In the genomic region with DNA sequence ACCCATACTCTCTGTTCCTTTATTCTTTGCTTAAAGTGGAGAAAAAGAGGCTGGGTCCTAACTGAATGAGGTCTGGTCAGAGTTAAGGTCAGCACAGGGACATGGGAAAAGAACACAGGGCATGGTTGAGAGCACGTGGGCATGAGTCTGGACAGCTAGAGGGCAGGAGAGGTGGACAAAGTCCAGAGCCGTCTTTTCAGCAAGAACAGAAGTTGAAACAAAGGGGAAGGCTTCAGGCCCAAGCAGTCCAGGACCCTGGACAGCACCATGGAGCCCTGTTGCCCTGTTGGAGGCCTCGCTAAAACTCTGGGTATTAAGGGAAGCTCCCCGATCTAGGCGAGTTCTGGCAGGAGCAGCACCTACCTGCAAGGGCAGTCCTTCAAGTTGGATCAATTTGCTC, we compare ENCODE assay signal across 9 cellular contexts. TPM values are rescaled to one million over a fixed set of nuclear protein-coding genes. Genes with fewer than 3 reads are reported as not detected.
DNase-seq lines count a peak whose midpoint lies in the region; ATAC-seq, FAIRE-seq and TF ChIP-seq lines count a peak whose summit lies in the region.
"Had no signal": no experiment of that assay in that cellular context is flagged by ENCODE, and none has a peak within 500 bp of the region (broad histone marks: within the 10 kb centered on the region; RNA-seq: fewer than 3 reads in every experiment).

No MANE protein-coding gene starts in this region.

- in situ Hi-C loops in GM12878 (cut with MboI) = no loop called here

- H3K9me3 ChIP-seq in Karpas-422 (ENCODE audit: low read length) = no peaks in the 10 kb centered on the region
- H3K9me3 ChIP-seq in GM12878 (replicated peaks; ENCODE audit: control insufficient read depth, insufficient read depth, low read length) = no peaks in the 10 kb centered on the region
- H3K9me3 ChIP-seq: Caco-2 had no signal

- CTCF ChIA-PET in GM12878 (lab: Yijun Ruan, JAX) = interaction anchor here (2.2 kb wide), 1 partner anchor 83 kb away, joined by 6 read pairs; no protein-coding TSS in a partner anchor

- no peaks in the 10 kb centered on the region for H3K4me1 ChIP-seq in Karpas-422 (ENCODE audit: low read length)
- H3K4me1 ChIP-seq in GM12878 (ENCODE audit: control insufficient read depth, insufficient read depth, low read length) = no peaks in the 10 kb centered on the region
- H3K4me1 ChIP-seq: Caco-2 had no signal

- SMC1A ChIA-PET in GM12878 (lab: Charles Lee; ENCODE audit: uncharacterized antibody, unreplicated experiment) = interaction anchor here (0.6 kb wide), 1 partner anchor 84 kb away, joined by 3 read pairs; no protein-coding TSS in a partner anchor

- peak; percentile 0 for DNase-seq in AG09319 (ENCODE audit: extremely low read depth, low read depth)
- peak; percentile 70 for DNase-seq in Karpas-422
- DNase-seq in GM12878 (ENCODE audit: low read depth, low spot score) = no peak
- peak; percentile 0 for DNase-seq in kidney glomerular epithelial cell (lab: John Stamatoyannopoulos, UW)
- no peak for DNase-seq in NCI-H345 (lab: John Stamatoyannopoulos, UW)
- DNase-seq in cerebellum (ENCODE audit: low spot score) = no peak

- no peak for TF ChIP-seq RAD21 in GM12878 (IDR thresholded peaks at IDR 0.05; ENCODE audit: insufficient read depth, low read depth, low read length)

- no TSS peak for BruUV-seq in GM12878 (replicated peaks; lab: Mats Ljungman, UMichigan)

- H3K4me3 ChIP-seq in Karpas-422 (ENCODE audit: low read length) (no peak overlapping the region), GM12878 (no peak overlapping the region)

- TF ChIP-seq CTCF in AG09319 (IDR thresholded peaks at IDR 0.05; ENCODE audit: low read depth, low read length) (no peak), GM12878 (IDR thresholded peaks at IDR 0.05 in 2 of 3, conservative IDR thresholded peaks at IDR 0.05 in 1 of 3; ENCODE audit: control insufficient read depth in 2 of 3, extremely low read depth in 1 of 3, insufficient read depth in 1 of 3, low read depth in 3 of 3, low read length in 3 of 3) (no peak)

- H3K36me3 ChIP-seq in Karpas-422 (ENCODE audit: insufficient read depth, low read length) = no peaks in the 10 kb centered on the region
- H3K36me3 ChIP-seq in GM12878 (ENCODE audit: control insufficient read depth in 2 of 2, insufficient read depth in 2 of 2, low read length in 1 of 2) = peaks cover 0 to 6% of the 10 kb centered on the region in 2 experiments; a peak in 3 of 4 replicates

- FAIRE-seq in GM12878 (lab: Jason Lieb, UNC) = no peak

- H3K79me2 ChIP-seq in Karpas-422 (ENCODE audit: low read length) (no peaks in the 10 kb centered on the region), GM12878 (ENCODE audit: control insufficient read depth, insufficient read depth, low read length) (no peaks in the 10 kb centered on the region)

- H3K9me2 ChIP-seq in Karpas-422 (replicated peaks; ENCODE audit: insufficient read depth, low read length) = no peaks in the 10 kb centered on the region

- H3K27ac ChIP-seq in Karpas-422 (ENCODE audit: low read length) = no peak overlapping the region
- H3K27ac ChIP-seq in GM12878 (ENCODE audit: control insufficient read depth, insufficient read depth) = no peak overlapping the region

- POLR2A ChIA-PET in GM12878 (lab: Charles Lee) = no interaction called here

- RAD21 ChIA-PET in GM12878 (lab: Charles Lee; ENCODE audit: unreplicated experiment) = no interaction called here

- H3K9ac ChIP-seq in Karpas-422 (ENCODE audit: low read length) (no peak overlapping the region), GM12878 (ENCODE audit: control insufficient read depth, insufficient read depth, low read length) (no peak overlapping the region)

- H4K20me1 ChIP-seq in Karpas-422 (ENCODE audit: insufficient read depth, low read depth, low read length) = no peaks in the 10 kb centered on the region
- H4K20me1 ChIP-seq in GM12878 (ENCODE audit: control insufficient read depth, insufficient read depth) = no peaks in the 10 kb centered on the region

- H3K4me2 ChIP-seq in Karpas-422 (ENCODE audit: low read depth, low read length, poor library complexity, severe bottlenecking) = no peak overlapping the region
- no peak overlapping the region for H3K4me2 ChIP-seq in GM12878 (ENCODE audit: control insufficient read depth, insufficient read depth)

- ATAC-seq in GM12878 (no peak), GM21423 (IDR thresholded peaks at IDR 0.05; ENCODE audit: unreplicated experiment) (no peak), HG03565 (IDR thresholded peaks at IDR 0.05; ENCODE audit: unreplicated experiment) (no peak)

- intact Hi-C loops in GM12878 (cut with micrococcal nuclease; ENCODE audit: unreplicated experiment) = no loop called here

- no peak for TF ChIP-seq POLR2A in GM12878 (IDR thresholded peaks at IDR 0.05; ENCODE audit: low read depth, low read length)

- H2AFZ ChIP-seq in Karpas-422 (ENCODE audit: low read length) (no peak overlapping the region), GM12878 (ENCODE audit: control insufficient read depth, low read depth, low read length) (no peak overlapping the region)

- H3K27me3 ChIP-seq in Karpas-422 (ENCODE audit: low read length) (no peaks in the 10 kb centered on the region), GM12878 (replicated peaks in 1 of 2; ENCODE audit: control insufficient read depth in 2 of 2, insufficient read depth in 2 of 2, low read length in 1 of 2) (no peaks in the 10 kb centered on the region)

- WGBS in GM12878 (ENCODE audit: insufficient coverage, insufficient replicate concordance, low lambda C conversion rate, missing lambda C conversion rate) = 87% methylated on average over 5 of the region's 5 CpGs

- TF ChIP-seq EP300 in GM12878 (IDR thresholded peaks at IDR 0.05; ENCODE audit: borderline replicate concordance in 1 of 2, control insufficient read depth in 1 of 2, low read depth in 2 of 2, low read length in 2 of 2) = no peak

TF ChIP-seq in GM12878, 131 proteins besides CTCF, POLR2A, EP300 and RAD21 (continues in another document):
- no peak for TF ChIP-seq MEF2B (IDR thresholded peaks at IDR 0.05; ENCODE audit: partially characterized antibody, poor library complexity, severe bottlenecking)

RNA-seq across cellular contexts. Expression of a gene that starts 50.7 kb away (rescaled TPM):
- total RNA-seq in Karpas-422 (2014; rRNA removed; shearing (Covaris generic); ENCODE audit: low replicate concordance) = not detected in 2 replicates
- 16.8 and 18.5 TPM in 2 replicates for total RNA-seq in GM12878 (2013; cell fraction: nucleolus; rRNA removed)
- total RNA-seq in GM12878 (2014; rRNA removed) = 3.5 and 3.7 TPM in 2 replicates
- 2.8 and 3.1 TPM in 2 replicates for total RNA-seq in GM12878 (2014; rRNA removed; fragmentation: Illumina TruSeq; extraction: Trizol)
- total RNA-seq in GM12878 (2021) = 2.9 and 4.0 TPM in 2 replicates
- polyA plus RNA-seq in GM12878 (2011; ENCODE audit: low read depth) = 0.64 TPM
- polyA plus RNA-seq in GM12878 (2011; rRNA removed) = 3.1 and 6.1 TPM in 2 replicates
- polyA plus RNA-seq in GM12878 (2011; cell fraction: cytosol; rRNA removed) = 2.2 and 2.7 TPM in 2 replicates
- polyA plus RNA-seq in GM12878 (2011; cell fraction: nucleus; rRNA removed) = 9.9 and 17.4 TPM in 2 replicates
- polyA plus RNA-seq in GM12878 (2012) = 1.1 and 1.6 TPM in 2 replicates
- polyA plus RNA-seq in GM12878 (2014; fragmentation: Illumina TruSeq; extraction: Trizol) = 3.9 and 5.4 TPM in 2 replicates
- under 1 TPM; 0.60 to 0.80 TPM for polyA plus RNA-seq in GM12878 (2014; fragmentation: Nextera tagmentation; extraction: Ambion mirVana)
- polyA plus RNA-seq in GM12878 (2014; rRNA removed) = 2.6 and 3.8 TPM in 2 replicates
- 1 to 10 TPM; 3.3 to 5.0 TPM for polyA plus RNA-seq in GM12878 (2016; fragmentation: Nextera tagmentation; extraction: Ambion mirVana)
- 6.7 and 6.9 TPM in 2 replicates for polyA minus RNA-seq in GM12878 (2011; rRNA and poly(A)+ RNA removed)
- 2.2 and 3.2 TPM in 2 replicates for polyA minus RNA-seq in GM12878 (2011; cell fraction: cytosol; rRNA and poly(A)+ RNA removed)
- 9.7 and 21.3 TPM in 2 replicates for polyA minus RNA-seq in GM12878 (2011; cell fraction: nucleus; rRNA and poly(A)+ RNA removed)
- 12.0 TPM for total RNA-seq in cerebellum

RNA-seq across cellular contexts. Expression of a gene that starts 56.4 kb away (rescaled TPM):
- 2.4 and 3.5 TPM in 2 replicates for total RNA-seq in Karpas-422 (2014; rRNA removed; shearing (Covaris generic); ENCODE audit: low replicate concordance)
- total RNA-seq in GM12878 (2013; cell fraction: nucleolus; rRNA removed) = 32.6 and 35.1 TPM in 2 replicates
- 1.4 and 1.5 TPM in 2 replicates for total RNA-seq in GM12878 (2014; rRNA removed)
- total RNA-seq in GM12878 (2014; rRNA removed; fragmentation: Illumina TruSeq; extraction: Trizol) = 1.4 and 1.7 TPM in 2 replicates
- 2.4 and 3.2 TPM in 2 replicates for total RNA-seq in GM12878 (2021)
- 0.96 TPM for polyA plus RNA-seq in GM12878 (2011; ENCODE audit: low read depth)
- polyA plus RNA-seq in GM12878 (2011; rRNA removed) = 2.9 TPM in 2 replicates
- polyA plus RNA-seq in GM12878 (2011; cell fraction: cytosol; rRNA removed) = 2.4 and 3.1 TPM in 2 replicates
- 5.1 and 5.4 TPM in 2 replicates for polyA plus RNA-seq in GM12878 (2011; cell fraction: nucleus; rRNA removed)
- polyA plus RNA-seq in GM12878 (2012) = 0.97 and 1.5 TPM in 2 replicates
- 0.85 and 1.2 TPM in 2 replicates for polyA plus RNA-seq in GM12878 (2014; fragmentation: Illumina TruSeq; extraction: Trizol)
- polyA plus RNA-seq in GM12878 (2014; fragmentation: Nextera tagmentation; extraction: Ambion mirVana) = under 1 TPM; 0.27 to 0.29 TPM
- polyA plus RNA-seq in GM12878 (2014; rRNA removed) = 0.70 and 0.87 TPM in 2 replicates
- 1 to 10 TPM in 1 of 2 experiments, under 1 TPM in 1; 0.76 to 1.2 TPM for polyA plus RNA-seq in GM12878 (2016; fragmentation: Nextera tagmentation; extraction: Ambion mirVana)
- 13.1 and 14.3 TPM in 2 replicates for polyA minus RNA-seq in GM12878 (2011; rRNA and poly(A)+ RNA removed)
- polyA minus RNA-seq in GM12878 (2011; cell fraction: cytosol; rRNA and poly(A)+ RNA removed) = 3.2 and 3.6 TPM in 2 replicates
- 6.3 and 10.2 TPM in 2 replicates for polyA minus RNA-seq in GM12878 (2011; cell fraction: nucleus; rRNA and poly(A)+ RNA removed)
- 47.0 TPM for total RNA-seq in cerebellum

Comparison
In these comparisons a context has a peak if more than half of its experiments do, and no peak if none do; other contexts are left out.
1. DNase-seq: peak in AG09319 (single experiment), Karpas-422 (single experiment) and kidney glomerular epithelial cell (single experiment); none in GM12878 (single experiment), NCI-H345 (single experiment) and cerebellum (single experiment).